Comparison of ENCODE assay signal across 8 cellular contexts in genomic region chrX:130173190-130173895, GRCh38. TPM values are rescaled to one million over a fixed set of nuclear protein-coding genes. Genes with fewer than 3 reads are reported as not detected.
DNase-seq lines count a peak whose midpoint lies in the region; ATAC-seq and TF ChIP-seq lines count a peak whose summit lies in the region.

No MANE protein-coding gene starts in this region.

- TF ChIP-seq CTCF in DND-41 (IDR thresholded peaks at IDR 0.05; ENCODE audit: borderline replicate concordance, extremely low read depth, low read length, poor library complexity, severe bottlenecking) (no peak), MM.1S (IDR thresholded peaks at IDR 0.05; ENCODE audit: low read length) (no peak), right atrium auricular region (IDR thresholded peaks at IDR 0.05) (no peak)

- H3K4me2 ChIP-seq in DND-41 (ENCODE audit: insufficient read depth, low read length), result peak overlapping the region; percentile 95
- peak overlapping the region; percentile 65 for H3K4me2 ChIP-seq in MM.1S (ENCODE audit: low read depth, low read length)

- H4K20me1 ChIP-seq in DND-41 (ENCODE audit: insufficient read depth, low read length) (no peaks in the 10 kb centered on the region), MM.1S (ENCODE audit: insufficient read depth, low read length) (no peaks in the 10 kb centered on the region)

- H3K36me3 ChIP-seq in DND-41 (ENCODE audit: insufficient read depth, low read length) (no peaks in the 10 kb centered on the region; the same call in 1 of the 2 replicates), MM.1S (replicated peaks; ENCODE audit: insufficient read depth, low read length) (no peaks in the 10 kb centered on the region), right atrium auricular region (no peaks in the 10 kb centered on the region)

- H2AFZ ChIP-seq in DND-41 (ENCODE audit: low read depth, low read length), result no peak overlapping the region
- H2AFZ ChIP-seq in MM.1S (ENCODE audit: low read length), result peak overlapping the region; percentile 51

- H3K79me2 ChIP-seq in DND-41 (ENCODE audit: insufficient read depth, low read length), result peaks cover 33% of the 10 kb centered on the region
- H3K79me2 ChIP-seq in MM.1S (ENCODE audit: low read length), result no peaks in the 10 kb centered on the region

- no peaks in the 10 kb centered on the region for H3K27me3 ChIP-seq in DND-41 (ENCODE audit: insufficient read depth, low read length, poor library complexity)
- H3K27me3 ChIP-seq in MM.1S (replicated peaks; ENCODE audit: insufficient read depth, low read length), result no peaks in the 10 kb centered on the region
- no peaks in the 10 kb centered on the region for H3K27me3 ChIP-seq in right atrium auricular region

- H3K4me3 Mint-ChIP-seq in activated naive CD4-positive, alpha-beta T cell treated with anti-CD3 and anti-CD28 coated beads, Interleukin-2, amount 50 U/mL, for 24 hours, result peak overlapping the region; percentile 93

- H3K36me3 Mint-ChIP-seq in activated naive CD4-positive, alpha-beta T cell treated with anti-CD3 and anti-CD28 coated beads, Interleukin-2, amount 50 U/mL, for 24 hours, result peaks cover 2% of the 10 kb centered on the region

- H3K9ac ChIP-seq in DND-41 (ENCODE audit: low read depth, low read length) (peak overlapping the region; percentile 90), MM.1S (ENCODE audit: low read length) (peak overlapping the region; percentile 57)

- H3K4me1 Mint-ChIP-seq in activated naive CD4-positive, alpha-beta T cell treated with anti-CD3 and anti-CD28 coated beads, Interleukin-2, amount 50 U/mL, for 24 hours, result peaks cover 54% of the 10 kb centered on the region

- no peak for ATAC-seq in DND-41 (ENCODE audit: insufficient read depth, low read depth)
- peak; percentile 35 for ATAC-seq in GM21423 (IDR thresholded peaks at IDR 0.05; ENCODE audit: unreplicated experiment)
- no peak for ATAC-seq in HG03342 (IDR thresholded peaks at IDR 0.05; ENCODE audit: unreplicated experiment)

- DNase-seq in DND-41 (peak; percentile 15), MM.1S (peak; percentile 67), right atrium auricular region (ENCODE audit: low spot score) (peak; percentile 77), mucosa of gallbladder (ENCODE audit: low spot score) (no peak)
- peak; percentile 39 for DNase-seq in stimulated activated CD4-positive, alpha-beta T cell treated with anti-CD3 and anti-CD28 coated beads, Interleukin-4, amount 100 ng/mL, for 24 hours

- H3K9me3 ChIP-seq in DND-41 (ENCODE audit: insufficient read depth, low read length, severe bottlenecking), result no peaks in the 10 kb centered on the region
- H3K9me3 ChIP-seq in MM.1S (replicated peaks; ENCODE audit: insufficient read depth, low read length), result no peaks in the 10 kb centered on the region
- H3K9me3 ChIP-seq in right atrium auricular region, result no peaks in the 10 kb centered on the region

- H3K27ac ChIP-seq in DND-41 (ENCODE audit: low read length) (peak overlapping the region; percentile 99), MM.1S (ENCODE audit: low read length) (peak overlapping the region; percentile 84), right atrium auricular region (peak overlapping the region; percentile 77 to 87)

- H3K27ac Mint-ChIP-seq in activated naive CD4-positive, alpha-beta T cell treated with anti-CD3 and anti-CD28 coated beads, Interleukin-2, amount 50 U/mL, for 24 hours, result peak overlapping the region; percentile 94

- H3F3A ChIP-seq in MM.1S (ENCODE audit: insufficient read depth, low read length), result peaks cover 28% of the 10 kb centered on the region

- H3K4me3 ChIP-seq in DND-41 (ENCODE audit: low read depth in 1 of 2, low read length in 2 of 2) (peak overlapping the region in 1 of 2 experiments; percentile 91; a peak in 3 of 4 replicates), MM.1S (ENCODE audit: low read length) (peak overlapping the region; percentile 33; the same call in 1 of the 2 replicates), right atrium auricular region (peak overlapping the region in 1 of 2 donors; percentile 41)

- H3K27me3 Mint-ChIP-seq in activated naive CD4-positive, alpha-beta T cell treated with anti-CD3 and anti-CD28 coated beads, Interleukin-2, amount 50 U/mL, for 24 hours, result no peaks in the 10 kb centered on the region

- H3K9me3 Mint-ChIP-seq in activated naive CD4-positive, alpha-beta T cell treated with anti-CD3 and anti-CD28 coated beads, Interleukin-2, amount 50 U/mL, for 24 hours, result no peaks in the 10 kb centered on the region

- H3K4me1 ChIP-seq in DND-41 (ENCODE audit: insufficient read depth, low read length), result peaks cover 46% of the 10 kb centered on the region
- peaks cover 49% of the 10 kb centered on the region for H3K4me1 ChIP-seq in MM.1S (ENCODE audit: low read length)
- peaks cover 0 to 35% of the 10 kb centered on the region in 2 donors for H3K4me1 ChIP-seq in right atrium auricular region

- no peaks in the 10 kb centered on the region for H3K9me2 ChIP-seq in MM.1S (replicated peaks; ENCODE audit: insufficient read depth, low read length)

RNA-seq across cellular contexts. Expression of gene RAB33A, which starts 1.6 kb away (rescaled TPM):
- total RNA-seq in right atrium auricular region (10 to 100 TPM in 1 of 2 donors, 1 to 10 TPM in 1; 8.3 to 13.4 TPM), mucosa of gallbladder (1.2 TPM)

RNA-seq across cellular contexts. Expression of gene AIFM1, which starts 7.7 kb away (rescaled TPM):
- total RNA-seq in right atrium auricular region (10 to 100 TPM; 35.6 to 86.9 TPM), mucosa of gallbladder (41.3 TPM)
